ENCODE assay signal across 18 cellular contexts in the genomic region with DNA sequence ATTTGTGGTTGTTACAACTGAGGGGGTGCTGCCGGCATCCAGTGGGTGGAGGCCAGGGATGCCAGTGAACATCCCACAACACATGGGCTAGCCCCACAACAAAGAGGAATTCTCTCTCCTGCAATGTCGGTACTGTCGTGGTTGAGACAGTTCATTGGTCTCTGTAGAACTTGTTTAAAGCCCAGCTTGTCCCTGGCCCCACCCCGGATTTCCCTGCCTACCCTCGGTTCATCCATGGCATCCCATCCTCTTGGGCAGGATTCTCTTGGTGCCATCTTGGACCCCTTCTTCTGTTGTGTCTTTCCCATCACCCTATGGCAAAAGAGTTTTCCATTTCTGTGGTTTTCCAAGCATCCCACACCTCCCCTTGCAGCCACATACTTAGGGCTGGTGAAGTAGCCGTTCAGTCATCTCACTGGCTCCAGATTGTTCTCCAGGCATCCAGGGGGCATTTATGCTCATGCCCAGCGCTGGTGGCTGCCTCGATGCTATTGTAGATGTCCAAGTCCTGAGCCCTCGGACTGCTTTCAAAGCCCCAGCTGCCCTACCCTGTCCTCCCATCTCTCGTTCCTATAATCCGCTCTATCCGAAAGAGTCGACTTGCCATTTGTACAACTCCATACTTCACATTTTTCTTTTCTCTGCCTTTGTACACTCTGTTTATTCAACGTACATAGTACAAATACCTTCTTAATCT. TPM values are rescaled to one million over a fixed set of nuclear protein-coding genes. Genes with fewer than 3 reads are reported as not detected.
DNase-seq lines count a peak whose midpoint lies in the region; FAIRE-seq and TF ChIP-seq lines count a peak whose summit lies in the region.
"Had no signal": no experiment of that assay in that cellular context is flagged by ENCODE, and none has a peak within 500 bp of the region (broad histone marks: within the 10 kb centered on the region; RNA-seq: fewer than 3 reads in every experiment).

No MANE protein-coding gene starts in this region.

- H3K4me2 ChIP-seq in BLaER1 = peak overlapping the region; percentile 67

- peaks cover 10% of the 10 kb centered on the region for H3K4me1 Mint-ChIP-seq in HFFc6 (ENCODE audit: low read depth)

- TF ChIP-seq CTCF in HFFc6 (IDR thresholded peaks at IDR 0.05) (no peak), kidney (IDR thresholded peaks at IDR 0.05; ENCODE audit: borderline replicate concordance, extremely low read depth, insufficient read depth) (no peak)

- H4K20me1 ChIP-seq in BLaER1 = peaks cover 54% of the 10 kb centered on the region

- H3K4me3 Mint-ChIP-seq in HFFc6 = peak overlapping the region; percentile 9; the same call in 1 of the 2 replicates
- H3K4me3 Mint-ChIP-seq: CD4-positive, CD25-positive, alpha-beta regulatory T cell; CD8-positive, alpha-beta memory T cell had no signal

- peaks cover 19% of the 10 kb centered on the region for H3K36me3 Mint-ChIP-seq in HFFc6 (ENCODE audit: low read depth)

- no peak overlapping the region for H3K4me3 ChIP-seq in BLaER1
- no peak overlapping the region for H3K4me3 ChIP-seq in kidney (ENCODE audit: low read length in 2 of 2)

- DNase-seq in HFFc6 (no peak), epithelial cell of prostate (ENCODE audit: low read depth, low spot score) (no peak), myocyte (ENCODE audit: low read depth) (peak; percentile 8), inferior parietal cortex (ENCODE audit: extremely low spot score) (no peak), kidney (no peak), COLO668 (lab: John Stamatoyannopoulos, UW; ENCODE audit: unreplicated experiment) (no peak)
- DNase-seq in effector CD8-positive, alpha-beta T cell (lab: John Stamatoyannopoulos, UW) = no peak
- DNase-seq: 8988T; C1 segment of cervical spinal cord; CD4-positive, CD25-positive, alpha-beta regulatory T cell; CD8-positive, alpha-beta memory T cell; DMS153; DMS79; GDM1; GOT3; H7 had no signal

- peaks cover 40% of the 10 kb centered on the region for H3K36me3 ChIP-seq in BLaER1
- H3K36me3 ChIP-seq in kidney (ENCODE audit: control insufficient read depth in 1 of 2, insufficient read depth in 2 of 2, low read length in 2 of 2) = no peaks in the 10 kb centered on the region

- H3K27ac ChIP-seq in BLaER1 = no peak overlapping the region
- peak overlapping the region; percentile 54 for H3K27ac ChIP-seq in epithelial cell of prostate
- no peak overlapping the region for H3K27ac ChIP-seq in kidney (ENCODE audit: low read depth in 2 of 2, low read length in 2 of 2)

- peaks cover 32% of the 10 kb centered on the region for H3K4me1 ChIP-seq in BLaER1
- peaks cover 3 to 9% of the 10 kb centered on the region in 2 donors for H3K4me1 ChIP-seq in kidney (ENCODE audit: control insufficient read depth in 1 of 2, insufficient read depth in 1 of 2, low read depth in 1 of 2, low read length in 2 of 2)

- H3K9me3 Mint-ChIP-seq in HFFc6 = peaks cover 29% of the 10 kb centered on the region

- no peaks in the 10 kb centered on the region; the same call in 1 of the 2 replicates for H3K27me3 Mint-ChIP-seq in HFFc6 (ENCODE audit: insufficient read depth)
- H3K27me3 Mint-ChIP-seq: CD4-positive, CD25-positive, alpha-beta regulatory T cell; CD8-positive, alpha-beta memory T cell had no signal

- peaks cover 54% of the 10 kb centered on the region for H3K9me3 ChIP-seq in BLaER1
- H3K9me3 ChIP-seq in kidney (ENCODE audit: control insufficient read depth in 1 of 2, low read length in 2 of 2) = no peaks in the 10 kb centered on the region

- intact Hi-C loops in kidney (cut with DNase I) = no loop called here

- no peak for FAIRE-seq in kidney (lab: Jason Lieb, UNC)
- FAIRE-seq: HepG2 had no signal

- H3K27me3 ChIP-seq in BLaER1 = no peaks in the 10 kb centered on the region

- no peak overlapping the region for H3K9ac ChIP-seq in BLaER1
- H3K9ac ChIP-seq in kidney (ENCODE audit: low read length in 2 of 2) = no peak overlapping the region

- no peak overlapping the region for H3K27ac Mint-ChIP-seq in HFFc6

RNA-seq across cellular contexts. Expression of a gene that starts 39.2 kb away (rescaled TPM):
- total RNA-seq in HFFc6 (2021; fragmentation: NEBNext Ultra II Directional; extraction: Animal tissue kit (Norgen Biotek cat#: 25700)) = 10 to 100 TPM in 3 of 6 experiments, 1 to 10 TPM in 3; 8.9 to 18.0 (median 10.0) TPM
- total RNA-seq in myocyte (18.7 and 20.9 TPM in 2 replicates), kidney (25.9 TPM)
- 19.4 TPM for polyA plus RNA-seq in myocyte (2012)
- 70.0 TPM for polyA plus RNA-seq in kidney (ENCODE audit: insufficient read depth, low read depth, low replicate concordance)
